Comparison of ENCODE assay signal across 23 cellular contexts in the genomic region with DNA sequence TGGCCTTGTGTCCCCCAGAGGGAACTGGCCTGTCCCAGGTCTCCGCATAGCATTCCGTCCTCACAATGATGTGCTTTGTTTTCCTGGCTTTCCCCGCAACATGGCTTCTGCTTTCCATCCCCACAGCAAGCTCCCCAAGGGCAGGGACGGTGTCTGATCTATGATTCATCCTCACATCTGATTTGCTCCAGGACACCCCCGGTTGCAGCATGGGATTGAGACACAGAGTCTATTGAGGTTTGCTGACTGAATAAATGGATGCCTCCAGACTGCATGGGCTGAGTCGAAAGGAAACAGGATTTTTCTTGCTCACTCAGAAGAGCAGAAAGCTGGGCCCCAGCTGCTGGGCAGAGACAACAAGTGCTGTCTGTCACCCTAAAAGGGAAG. TPM values are rescaled to one million over a fixed set of nuclear protein-coding genes. Genes with fewer than 3 reads are reported as not detected.
DNase-seq lines count a peak whose midpoint lies in the region; ATAC-seq and TF ChIP-seq lines count a peak whose summit lies in the region.
"Had no signal": no experiment of that assay in that cellular context is flagged by ENCODE, and none has a peak within 500 bp of the region (broad histone marks: within the 10 kb centered on the region; RNA-seq: fewer than 3 reads in every experiment).

No MANE protein-coding gene starts in this region.

- no peak for TF ChIP-seq CTCF in fibroblast of mammary gland (conservative IDR thresholded peaks at IDR 0.05; ENCODE audit: control insufficient read depth, insufficient read depth, low read depth, low read length)

- no peak overlapping the region for H3K4me3 Mint-ChIP-seq in activated naive CD8-positive, alpha-beta T cell treated with anti-CD3 and anti-CD28 coated beads, Interleukin-2, amount 50 U/mL, for 24 hours
- no peak overlapping the region for H3K4me3 Mint-ChIP-seq in activated naive CD8-positive, alpha-beta T cell treated with anti-CD3 and anti-CD28 coated beads for 36 hours
- H3K4me3 Mint-ChIP-seq in stimulated activated naive CD8-positive, alpha-beta T cell treated with anti-CD3 and anti-CD28 coated beads, Interleukin-15, amount 100 ng/mL, for 72 hours = no peak overlapping the region
- H3K4me3 Mint-ChIP-seq: activated CD4-positive, alpha-beta T cell treated with anti-CD3 and anti-CD28 coated beads, Interleukin-2, amount 10 ng/mL, durations not matched to agents 7 days and 5 days; activated T-cell treated with anti-CD3 and anti-CD28 coated beads, Interleukin-2, amount 50 U/mL, for 4 hours; natural killer cell had no signal

- no peaks in the 10 kb centered on the region for H3K36me3 Mint-ChIP-seq in activated naive CD8-positive, alpha-beta T cell treated with anti-CD3 and anti-CD28 coated beads, Interleukin-2, amount 50 U/mL, for 24 hours (ENCODE audit: low read depth)
- H3K36me3 Mint-ChIP-seq in activated naive CD8-positive, alpha-beta T cell treated with anti-CD3 and anti-CD28 coated beads for 36 hours = no peaks in the 10 kb centered on the region
- H3K36me3 Mint-ChIP-seq: natural killer cell had no signal

- peaks cover 7% of the 10 kb centered on the region for H3K27me3 Mint-ChIP-seq in activated naive CD8-positive, alpha-beta T cell treated with anti-CD3 and anti-CD28 coated beads, Interleukin-2, amount 50 U/mL, for 24 hours
- H3K27me3 Mint-ChIP-seq in activated naive CD8-positive, alpha-beta T cell treated with anti-CD3 and anti-CD28 coated beads for 36 hours = no peaks in the 10 kb centered on the region
- peaks cover 8% of the 10 kb centered on the region for H3K27me3 Mint-ChIP-seq in stimulated activated naive CD8-positive, alpha-beta T cell treated with anti-CD3 and anti-CD28 coated beads, Interleukin-15, amount 100 ng/mL, for 72 hours
- H3K27me3 Mint-ChIP-seq: activated CD4-positive, alpha-beta T cell treated with anti-CD3 and anti-CD28 coated beads, Interleukin-2, amount 10 ng/mL, durations not matched to agents 7 days and 5 days had no signal

- H3K9me3 Mint-ChIP-seq in activated naive CD8-positive, alpha-beta T cell treated with anti-CD3 and anti-CD28 coated beads, Interleukin-2, amount 50 U/mL, for 24 hours = no peaks in the 10 kb centered on the region
- no peaks in the 10 kb centered on the region for H3K9me3 Mint-ChIP-seq in activated naive CD8-positive, alpha-beta T cell treated with anti-CD3 and anti-CD28 coated beads for 36 hours
- no peaks in the 10 kb centered on the region for H3K9me3 Mint-ChIP-seq in stimulated activated naive CD8-positive, alpha-beta T cell treated with anti-CD3 and anti-CD28 coated beads, Interleukin-15, amount 100 ng/mL, for 72 hours
- H3K9me3 Mint-ChIP-seq: activated CD4-positive, alpha-beta T cell treated with anti-CD3 and anti-CD28 coated beads, Interleukin-2, amount 10 ng/mL, durations not matched to agents 7 days and 5 days; activated T-cell treated with anti-CD3 and anti-CD28 coated beads, Interleukin-2, amount 50 U/mL, for 4 hours; natural killer cell had no signal

- DNase-seq in activated naive CD8-positive, alpha-beta T cell treated with anti-CD3 and anti-CD28 coated beads, Interleukin-2, amount 50 U/mL, for 24 hours = no peak
- no peak for DNase-seq in activated naive CD8-positive, alpha-beta T cell treated with anti-CD3 and anti-CD28 coated beads for 36 hours
- peak; percentile 69 for DNase-seq in RPMI7951 (ENCODE audit: low read depth)
- DNase-seq in fibroblast of mammary gland (ENCODE audit: low read depth) = peak; percentile 40
- DNase-seq in stimulated activated naive CD8-positive, alpha-beta T cell treated with anti-CD3 and anti-CD28 coated beads, Interleukin-15, amount 100 ng/mL, for 72 hours = peak in 1 of 2 donors; percentile 19
- DNase-seq in NCI-H2107 treated with DMSO at 0.1 percent for 48 hours (lab: John Stamatoyannopoulos, UW; ENCODE audit: unreplicated experiment) = no peak
- no peak for DNase-seq in NOMO-1 (lab: John Stamatoyannopoulos, UW; ENCODE audit: unreplicated experiment in 2 of 2)
- DNase-seq: ACHN; activated CD4-positive, alpha-beta T cell treated with anti-CD3 and anti-CD28 coated beads, Interleukin-2, amount 10 ng/mL, durations not matched to agents 7 days and 5 days; activated T-cell treated with anti-CD3 and anti-CD28 coated beads, Interleukin-2, amount 50 U/mL, for 4 hours; amygdala; Kasumi-1; natural killer cell; NCI-H187 treated with DMSO at 0.1 percent for 48 hours; NCI-H510A treated with DMSO at 0.1 percent for 48 hours; psoas muscle; stimulated activated CD4-positive, alpha-beta T cell treated with anti-CD3 and anti-CD28 coated beads, Interleukin-12 subunit alpha, Interleukin-12 subunit beta, amount 100 ng/mL, for 4 hours had no signal

- peaks cover 11% of the 10 kb centered on the region for H3K4me1 Mint-ChIP-seq in activated naive CD8-positive, alpha-beta T cell treated with anti-CD3 and anti-CD28 coated beads, Interleukin-2, amount 50 U/mL, for 24 hours
- H3K4me1 Mint-ChIP-seq in activated naive CD8-positive, alpha-beta T cell treated with anti-CD3 and anti-CD28 coated beads for 36 hours = no peaks in the 10 kb centered on the region
- H3K4me1 Mint-ChIP-seq in stimulated activated naive CD8-positive, alpha-beta T cell treated with anti-CD3 and anti-CD28 coated beads, Interleukin-15, amount 100 ng/mL, for 72 hours = no peaks in the 10 kb centered on the region
- H3K4me1 Mint-ChIP-seq: activated CD4-positive, alpha-beta T cell treated with anti-CD3 and anti-CD28 coated beads, Interleukin-2, amount 10 ng/mL, durations not matched to agents 7 days and 5 days had no signal

- ATAC-seq in activated naive CD8-positive, alpha-beta T cell treated with anti-CD3 and anti-CD28 coated beads, Interleukin-2, amount 50 U/mL, for 24 hours = peak; percentile 25
- peak; percentile 52 for ATAC-seq in stimulated activated naive CD8-positive, alpha-beta T cell treated with anti-CD3 and anti-CD28 coated beads, Interleukin-15, amount 100 ng/mL, for 72 hours
- ATAC-seq in GM21723 (IDR thresholded peaks at IDR 0.05; ENCODE audit: unreplicated experiment) = no peak
- ATAC-seq: activated T-cell treated with anti-CD3 and anti-CD28 coated beads, Interleukin-2, amount 50 U/mL, for 4 hours; psoas muscle had no signal

- no peak overlapping the region for H3K4me3 ChIP-seq in fibroblast of mammary gland (ENCODE audit: control insufficient read depth, low read depth, low read length)
- H3K4me3 ChIP-seq: psoas muscle, SJCRH30, vagina had no signal

- no peak overlapping the region for H3K27ac Mint-ChIP-seq in activated naive CD8-positive, alpha-beta T cell treated with anti-CD3 and anti-CD28 coated beads, Interleukin-2, amount 50 U/mL, for 24 hours
- H3K27ac Mint-ChIP-seq in activated naive CD8-positive, alpha-beta T cell treated with anti-CD3 and anti-CD28 coated beads for 36 hours = no peak overlapping the region
- H3K27ac Mint-ChIP-seq in stimulated activated naive CD8-positive, alpha-beta T cell treated with anti-CD3 and anti-CD28 coated beads, Interleukin-15, amount 100 ng/mL, for 72 hours = no peak overlapping the region
- H3K27ac Mint-ChIP-seq: activated CD4-positive, alpha-beta T cell treated with anti-CD3 and anti-CD28 coated beads, Interleukin-2, amount 10 ng/mL, durations not matched to agents 7 days and 5 days; natural killer cell had no signal

RNA-seq across cellular contexts. Expression of a gene that starts 40.2 kb away (rescaled TPM):
- not detected for total RNA-seq in activated naive CD8-positive, alpha-beta T cell treated with anti-CD3 and anti-CD28 coated beads for 36 hours
- total RNA-seq in RPMI7951 (2014; rRNA removed; shearing (Covaris generic)) = not detected in 2 replicates
- total RNA-seq: activated CD4-positive, alpha-beta T cell treated with anti-CD3 and anti-CD28 coated beads, Interleukin-2, amount 10 ng/mL, durations not matched to agents 7 days and 5 days; activated T-cell treated with anti-CD3 and anti-CD28 coated beads, Interleukin-2, amount 50 U/mL, for 4 hours; Daoy; lung microvascular endothelial cell; natural killer cell; vagina had no signal

RNA-seq across cellular contexts. Expression of a gene that starts 54.7 kb away (rescaled TPM):
- 10 to 100 TPM in 1 of 2 experiments, 1 to 10 TPM in 1; 9.4 to 11.7 TPM for total RNA-seq in activated naive CD8-positive, alpha-beta T cell treated with anti-CD3 and anti-CD28 coated beads for 36 hours
- not detected in 2 replicates for total RNA-seq in RPMI7951 (2014; rRNA removed; shearing (Covaris generic))
- total RNA-seq: glomerular endothelial cell, lung microvascular endothelial cell, SJCRH30 had no signal

Comparison
In these comparisons a context has a peak if more than half of its experiments do, and no peak if none do; other contexts are left out.
1. DNase-seq: peak in RPMI7951 (single experiment) and fibroblast of mammary gland (single experiment); none in activated naive CD8-positive, alpha-beta T cell treated with anti-CD3 and anti-CD28 coated beads, Interleukin-2, amount 50 U/mL, for 24 hours (single experiment), activated naive CD8-positive, alpha-beta T cell treated with anti-CD3 and anti-CD28 coated beads for 36 hours (single experiment), NCI-H2107 treated with DMSO at 0.1 percent for 48 hours (single experiment) and NOMO-1 (0 of 2).
2. RNA of a gene that starts 54.7 kb away (total RNA-seq): 9.4 to 11.7 TPM in activated naive CD8-positive, alpha-beta T cell treated with anti-CD3 and anti-CD28 coated beads for 36 hours; not detected in RPMI7951; every median in the first group is over 10 times any median in the second.